8 cellular contexts compared by ENCODE assay signal in the genomic region with DNA sequence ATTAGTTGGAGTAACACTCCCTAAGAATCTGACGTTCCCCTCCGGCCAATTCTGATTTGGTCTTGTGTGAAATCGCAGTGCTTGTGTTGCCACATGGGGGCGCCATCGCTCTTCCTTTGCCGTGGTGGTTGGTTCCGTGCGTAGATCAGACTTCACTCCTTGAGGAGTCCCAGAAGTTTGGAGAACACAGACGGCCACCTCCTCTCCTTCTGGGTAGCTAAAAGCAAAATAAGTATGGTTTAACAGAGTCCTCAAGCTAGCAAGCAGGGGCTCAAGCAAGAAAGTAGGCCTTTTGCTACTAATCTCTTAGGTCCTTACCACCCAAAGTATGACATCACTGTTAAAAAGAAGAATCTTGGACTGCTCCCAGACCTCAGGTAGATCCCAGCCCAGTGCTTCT. TPM values are rescaled to one million over a fixed set of nuclear protein-coding genes. Genes with fewer than 3 reads are reported as not detected.
DNase-seq lines count a peak whose midpoint lies in the region; ATAC-seq and TF ChIP-seq lines count a peak whose summit lies in the region.

No MANE protein-coding gene starts in this region.

- 0 to 2% methylated on average over 7 to 9 of the region's 9 CpGs for WGBS in esophagus squamous epithelium, 2 donors

- peaks cover 0 to 7% (median 0%) of the 10 kb centered on the region in 9 donors for H3K9me3 Mint-ChIP-seq in naive thymus-derived CD8-positive, alpha-beta T cell
- no peaks in the 10 kb centered on the region for H3K9me3 Mint-ChIP-seq in stimulated activated effector memory CD8-positive, alpha-beta T cell treated with anti-CD3 and anti-CD28 coated beads, Interleukin-12 subunit alpha, Interleukin-12 subunit beta, amount 100 ng/mL, for 72 hours

- POLR2A ChIA-PET in Panc1 (lab: Charles Lee), result no interaction called here
- POLR2A ChIA-PET in naive thymus-derived CD8-positive, alpha-beta T cell (lab: Charles Lee), result interaction anchor here (1.2 kb wide), 1 partner anchor 60 kb away, joined by 6 read pairs; no protein-coding TSS in a partner anchor

- BruUV-seq in Panc1 (replicated peaks; lab: Mats Ljungman, UMichigan), result no TSS peak

- no peak overlapping the region for H3K4me3 ChIP-seq in Panc1 (ENCODE audit: low read depth in 2 of 2, low read length in 2 of 2)
- H3K4me3 ChIP-seq in esophagus squamous epithelium, result no peak overlapping the region

- no peak for TF ChIP-seq POLR2A in esophagus squamous epithelium (IDR thresholded peaks at IDR 0.05)

- in situ Hi-C loops in Panc1 (cut with HindIII; ENCODE audit: low pct_unique_long_range_greater_than_20kb, low sequenced_read_pairs), result no loop called here

- peaks cover 22 to 42% (median 25%) of the 10 kb centered on the region in 4 donors for H3K4me1 Mint-ChIP-seq in naive thymus-derived CD8-positive, alpha-beta T cell
- H3K4me1 Mint-ChIP-seq in stimulated activated effector memory CD8-positive, alpha-beta T cell treated with anti-CD3 and anti-CD28 coated beads, Interleukin-12 subunit alpha, Interleukin-12 subunit beta, amount 100 ng/mL, for 72 hours, result peaks cover 26% of the 10 kb centered on the region

- TF ChIP-seq CTCF in GM12872 (IDR thresholded peaks at IDR 0.05; ENCODE audit: insufficient read depth, low read depth, low read length) (peak; percentile 95), Panc1 (IDR thresholded peaks at IDR 0.05) (peak; percentile 90), esophagus squamous epithelium (IDR thresholded peaks at IDR 0.05) (peak; percentile 84 to 94 (median 86))

- peak overlapping the region in 5 of 10 donors; percentile 8 to 57 (median 41) for H3K4me3 Mint-ChIP-seq in naive thymus-derived CD8-positive, alpha-beta T cell
- H3K4me3 Mint-ChIP-seq in stimulated activated effector memory CD8-positive, alpha-beta T cell treated with anti-CD3 and anti-CD28 coated beads, Interleukin-12 subunit alpha, Interleukin-12 subunit beta, amount 100 ng/mL, for 72 hours, result no peak overlapping the region

- no peak overlapping the region for H3K27ac ChIP-seq in Panc1 (ENCODE audit: low read length)
- no peak overlapping the region for H3K27ac ChIP-seq in esophagus squamous epithelium

- H3K27me3 ChIP-seq in Panc1 (ENCODE audit: control insufficient read depth, insufficient read depth, low read length), result no peaks in the 10 kb centered on the region
- no peaks in the 10 kb centered on the region for H3K27me3 ChIP-seq in esophagus squamous epithelium

- DNase-seq in HuH-7.5 (ENCODE audit: low spot score) (peak; percentile 75), Panc1 (ENCODE audit: low read depth, low spot score) (peak; percentile 82), activated T-cell treated with anti-CD3 and anti-CD28 coated beads for 48 hours (ENCODE audit: low read depth) (peak; percentile 74), esophagus squamous epithelium (lab: John Stamatoyannopoulos, UW) (no peak), GF-D8 (lab: John Stamatoyannopoulos, UW) (no peak)
- peak; percentile 57 to 88 (median 76) for DNase-seq in naive thymus-derived CD8-positive, alpha-beta T cell
- peak; percentile 67 to 87 for DNase-seq in stimulated activated effector memory CD8-positive, alpha-beta T cell treated with anti-CD3 and anti-CD28 coated beads, Interleukin-12 subunit alpha, Interleukin-12 subunit beta, amount 100 ng/mL, for 72 hours (ENCODE audit: low spot score in 2 of 2)

- peak overlapping the region in 6 of 10 donors; percentile 33 to 76 (median 48) for H3K27ac Mint-ChIP-seq in naive thymus-derived CD8-positive, alpha-beta T cell
- H3K27ac Mint-ChIP-seq in stimulated activated effector memory CD8-positive, alpha-beta T cell treated with anti-CD3 and anti-CD28 coated beads, Interleukin-12 subunit alpha, Interleukin-12 subunit beta, amount 100 ng/mL, for 72 hours, result peak overlapping the region; percentile 60

- peak; percentile 87 for ATAC-seq in Panc1
- ATAC-seq in naive thymus-derived CD8-positive, alpha-beta T cell, result peak; percentile 73 to 84
- peak; percentile 66 for ATAC-seq in stimulated activated effector memory CD8-positive, alpha-beta T cell treated with anti-CD3 and anti-CD28 coated beads, Interleukin-12 subunit alpha, Interleukin-12 subunit beta, amount 100 ng/mL, for 72 hours

- H3K4me1 ChIP-seq in Panc1 (ENCODE audit: control insufficient read depth, insufficient read depth, low read length) (peaks cover 9% of the 10 kb centered on the region), esophagus squamous epithelium (peaks cover 0 to 9% (median 3%) of the 10 kb centered on the region in 3 donors)

- H3K27me3 Mint-ChIP-seq in naive thymus-derived CD8-positive, alpha-beta T cell, result no peaks in the 10 kb centered on the region

- H3K9me3 ChIP-seq in Panc1 (ENCODE audit: control insufficient read depth, insufficient read depth, low read depth, low read length) (no peaks in the 10 kb centered on the region), esophagus squamous epithelium (no peaks in the 10 kb centered on the region)

- CTCF ChIA-PET in Panc1 (lab: Charles Lee), result no interaction called here

- no peaks in the 10 kb centered on the region for H3K36me3 ChIP-seq in Panc1 (ENCODE audit: control insufficient read depth, insufficient read depth, low read length)
- H3K36me3 ChIP-seq in esophagus squamous epithelium, result no peaks in the 10 kb centered on the region

- peaks cover 0 to 2% (median 0%) of the 10 kb centered on the region in 3 donors for H3K36me3 Mint-ChIP-seq in naive thymus-derived CD8-positive, alpha-beta T cell
- H3K36me3 Mint-ChIP-seq in stimulated activated effector memory CD8-positive, alpha-beta T cell treated with anti-CD3 and anti-CD28 coated beads, Interleukin-12 subunit alpha, Interleukin-12 subunit beta, amount 100 ng/mL, for 72 hours, result peaks cover under 1% of the 10 kb centered on the region

- intact Hi-C loops in Panc1 (cut with micrococcal nuclease; ENCODE audit: unreplicated experiment), result loop anchor here (1.0 to 5.0 kb wide), 4 partner anchors 138 to 501 kb away; a partner anchor contains a TSS
- intact Hi-C loops in esophagus squamous epithelium (cut with DNase I), result no loop called here

RNA-seq across cellular contexts. Expression of a gene that starts 59.5 kb away (rescaled TPM):
- total RNA-seq in Panc1 (2021; ENCODE audit: unreplicated experiment) (247 TPM), esophagus squamous epithelium (10 to 100 TPM; 47.7 to 82.4 (median 67.3) TPM)
- polyA plus RNA-seq in Panc1 (2012; ENCODE audit: insufficient read length), result 134 TPM
- 10 to 100 TPM; 64.0 to 73.3 TPM for total RNA-seq in naive thymus-derived CD8-positive, alpha-beta T cell
- polyA plus RNA-seq in naive thymus-derived CD8-positive, alpha-beta T cell, result 10 to 100 TPM; 32.8 to 40.4 (median 37.7) TPM

Comparison
In these comparisons a context has a peak if more than half of its experiments do, and no peak if none do; other contexts are left out.
1. DNase-seq: peak in HuH-7.5 (single experiment), Panc1 (single experiment), activated T-cell treated with anti-CD3 and anti-CD28 coated beads for 48 hours (single experiment), naive thymus-derived CD8-positive, alpha-beta T cell (10 of 10) and stimulated activated effector memory CD8-positive, alpha-beta T cell treated with anti-CD3 and anti-CD28 coated beads, Interleukin-12 subunit alpha, Interleukin-12 subunit beta, amount 100 ng/mL, for 72 hours (2 of 2); none in esophagus squamous epithelium (single experiment) and GF-D8 (single experiment).
2. Peak in every context shown above with its lines, with median percentiles within 50 percentile points of each other: CTCF ChIP-seq and ATAC-seq.